In the genomic region with DNA sequence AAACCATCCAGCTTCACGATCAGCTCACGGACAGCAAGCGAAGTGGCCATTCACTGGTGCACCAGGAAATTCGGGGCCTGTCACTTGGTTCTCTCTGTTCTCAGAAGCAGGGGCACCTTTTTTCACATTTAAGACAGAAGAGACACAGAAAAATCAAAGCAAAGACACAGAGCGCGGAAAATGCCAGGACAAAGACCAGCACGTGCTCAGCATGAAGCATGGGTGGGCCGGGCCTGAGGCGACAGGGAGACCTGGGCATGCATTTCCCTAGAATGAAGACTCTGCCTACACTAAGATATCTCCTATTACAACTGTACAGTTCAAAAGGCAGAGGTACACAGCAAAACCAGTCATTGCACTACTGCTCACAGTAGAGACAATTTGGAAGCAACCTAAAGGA, we compare ENCODE assay signal across 22 cellular contexts.
DNase-seq lines count a peak whose midpoint lies in the region; ATAC-seq and TF ChIP-seq lines count a peak whose summit lies in the region.
"Had no signal": no experiment of that assay in that cellular context is flagged by ENCODE, and none has a peak within 500 bp of the region (broad histone marks: within the 10 kb centered on the region; RNA-seq: fewer than 3 reads in every experiment).

No MANE protein-coding gene starts in this region.

- no peaks in the 10 kb centered on the region for H3K36me3 ChIP-seq in RWPE2 (ENCODE audit: low read depth)
- H3K36me3 ChIP-seq: BE2C had no signal

- H3K36me3 Mint-ChIP-seq in activated CD4-positive, alpha-beta memory T cell treated with anti-CD3 and anti-CD28 coated beads, Interleukin-2, amount 10 ng/mL, durations not matched to agents 7 days and 5 days (ENCODE audit: low read depth): peaks cover 4% of the 10 kb centered on the region
- H3K36me3 Mint-ChIP-seq in activated CD4-positive, alpha-beta memory T cell treated with anti-CD3 and anti-CD28 coated beads for 36 hours: no peaks in the 10 kb centered on the region

- H3K27me3 ChIP-seq in RWPE2 (ENCODE audit: insufficient read depth, poor library complexity, severe bottlenecking): no peaks in the 10 kb centered on the region
- H3K27me3 ChIP-seq: BE2C had no signal

- ATAC-seq in RWPE2 (ENCODE audit: low read depth) (no peak), GM21825 (IDR thresholded peaks at IDR 0.05; ENCODE audit: unreplicated experiment) (no peak)

- no peak overlapping the region for H3K4me3 ChIP-seq in RWPE2 (ENCODE audit: severe bottlenecking)
- H3K4me3 ChIP-seq: PC-9 had no signal

- no peak overlapping the region for H3K27ac Mint-ChIP-seq in activated CD4-positive, alpha-beta memory T cell treated with anti-CD3 and anti-CD28 coated beads, Interleukin-2, amount 10 ng/mL, durations not matched to agents 7 days and 5 days
- H3K27ac Mint-ChIP-seq in activated CD4-positive, alpha-beta memory T cell treated with anti-CD3 and anti-CD28 coated beads for 36 hours: no peak overlapping the region

- no peaks in the 10 kb centered on the region for H3K27me3 Mint-ChIP-seq in activated CD4-positive, alpha-beta memory T cell treated with anti-CD3 and anti-CD28 coated beads, Interleukin-2, amount 10 ng/mL, durations not matched to agents 7 days and 5 days
- H3K27me3 Mint-ChIP-seq in activated CD4-positive, alpha-beta memory T cell treated with anti-CD3 and anti-CD28 coated beads for 36 hours: no peaks in the 10 kb centered on the region

- CTCF ChIA-PET in activated CD4-positive, alpha-beta memory T cell treated with anti-CD3 and anti-CD28 coated beads, Interleukin-2, amount 10 ng/mL, durations not matched to agents 7 days and 5 days (lab: Charles Lee): no interaction called here
- CTCF ChIA-PET in activated CD4-positive, alpha-beta memory T cell treated with anti-CD3 and anti-CD28 coated beads for 36 hours (lab: Charles Lee): no interaction called here

- no peaks in the 10 kb centered on the region for H3K4me1 ChIP-seq in RWPE2 (ENCODE audit: insufficient read depth, poor library complexity, severe bottlenecking)
- H3K4me1 ChIP-seq: BE2C had no signal

- no peaks in the 10 kb centered on the region for H3K9me3 ChIP-seq in RWPE2 (ENCODE audit: severe bottlenecking)
- H3K9me3 ChIP-seq: BE2C had no signal

- no peak for TF ChIP-seq CTCF in RWPE2 (IDR thresholded peaks at IDR 0.05; ENCODE audit: poor library complexity, severe bottlenecking)

- POLR2A ChIA-PET in activated CD4-positive, alpha-beta memory T cell treated with anti-CD3 and anti-CD28 coated beads, Interleukin-2, amount 10 ng/mL, durations not matched to agents 7 days and 5 days (lab: Charles Lee): no interaction called here
- POLR2A ChIA-PET in activated CD4-positive, alpha-beta memory T cell treated with anti-CD3 and anti-CD28 coated beads for 36 hours (lab: Charles Lee): no interaction called here

- H3K4me1 Mint-ChIP-seq in activated CD4-positive, alpha-beta memory T cell treated with anti-CD3 and anti-CD28 coated beads, Interleukin-2, amount 10 ng/mL, durations not matched to agents 7 days and 5 days: peaks cover 12% of the 10 kb centered on the region
- H3K4me1 Mint-ChIP-seq in activated CD4-positive, alpha-beta memory T cell treated with anti-CD3 and anti-CD28 coated beads for 36 hours (ENCODE audit: low read depth): no peaks in the 10 kb centered on the region

- H3K4me3 Mint-ChIP-seq in activated CD4-positive, alpha-beta memory T cell treated with anti-CD3 and anti-CD28 coated beads, Interleukin-2, amount 10 ng/mL, durations not matched to agents 7 days and 5 days: no peak overlapping the region
- H3K4me3 Mint-ChIP-seq in activated CD4-positive, alpha-beta memory T cell treated with anti-CD3 and anti-CD28 coated beads for 36 hours: no peak overlapping the region

- H3K27ac ChIP-seq in RWPE2 (ENCODE audit: poor library complexity, severe bottlenecking): no peak overlapping the region
- H3K27ac ChIP-seq: 22Rv1, PC-9 had no signal

- DNase-seq in activated CD4-positive, alpha-beta memory T cell treated with anti-CD3 and anti-CD28 coated beads, Interleukin-2, amount 10 ng/mL, durations not matched to agents 7 days and 5 days: peak; percentile 1
- DNase-seq in activated CD4-positive, alpha-beta memory T cell treated with anti-CD3 and anti-CD28 coated beads for 36 hours: no peak
- DNase-seq in RWPE2 (ENCODE audit: low spot score): peak; percentile 22
- DNase-seq in posterior vena cava (ENCODE audit: low spot score): peak; percentile 62
- peak; percentile 24 for DNase-seq in ureter (ENCODE audit: low spot score)
- DNase-seq in NCI-H1694 (lab: John Stamatoyannopoulos, UW): no peak
- DNase-seq: BE2C; Calu3; DMS153; Karpas-422; MV-4-11; NCI-H1105; NCI-H2029; NCI-H446 treated with DMSO at 0.1 percent for 48 hours; NCI-H526; NCI-H82; NK-92 treated with Interleukin-12 subunit alpha and Interleukin-12 subunit beta, amount 100 ng/mL, for 24 hours; PC-9; RPMI8226; SHP77 treated with DMSO at 0.1 percent for 48 hours had no signal

- intact Hi-C loops in activated CD4-positive, alpha-beta memory T cell treated with anti-CD3 and anti-CD28 coated beads for 36 hours (cut with micrococcal nuclease): no loop called here
- intact Hi-C loops in posterior vena cava (cut with DNase I): no loop called here

- H3K9me3 Mint-ChIP-seq in activated CD4-positive, alpha-beta memory T cell treated with anti-CD3 and anti-CD28 coated beads, Interleukin-2, amount 10 ng/mL, durations not matched to agents 7 days and 5 days: peaks cover 17% of the 10 kb centered on the region
- H3K9me3 Mint-ChIP-seq in activated CD4-positive, alpha-beta memory T cell treated with anti-CD3 and anti-CD28 coated beads for 36 hours: peaks cover 19% of the 10 kb centered on the region

Comparison
In these comparisons a context has a peak if more than half of its experiments do, and no peak if none do; other contexts are left out.
1. DNase-seq: peak in activated CD4-positive, alpha-beta memory T cell treated with anti-CD3 and anti-CD28 coated beads, Interleukin-2, amount 10 ng/mL, durations not matched to agents 7 days and 5 days (single experiment), RWPE2 (single experiment), posterior vena cava (single experiment) and ureter (single experiment); none in activated CD4-positive, alpha-beta memory T cell treated with anti-CD3 and anti-CD28 coated beads for 36 hours (single experiment) and NCI-H1694 (single experiment).